In genomic region chr1:234337233-234337632, GRCh38 we compare ENCODE assay signal across 23 cellular contexts. TPM values are rescaled to one million over a fixed set of nuclear protein-coding genes. Genes with fewer than 3 reads are reported as not detected.
DNase-seq lines count a peak whose midpoint lies in the region; ATAC-seq, FAIRE-seq and TF ChIP-seq lines count a peak whose summit lies in the region.
"Had no signal": no experiment of that assay in that cellular context is flagged by ENCODE, and none has a peak within 500 bp of the region (broad histone marks: within the 10 kb centered on the region; RNA-seq: fewer than 3 reads in every experiment).

No MANE protein-coding gene starts in this region.

- ATAC-seq in GM12878 (no peak), GM18861 (IDR thresholded peaks at IDR 0.05; ENCODE audit: unreplicated experiment) (no peak)
- no peak for ATAC-seq in activated naive CD8-positive, alpha-beta T cell treated with anti-CD3 and anti-CD28 coated beads, Interleukin-2, amount 50 U/mL, for 24 hours
- ATAC-seq: A549 had no signal

- 59% methylated on average over 1 of the region's 1 CpG for WGBS in GM12878 (ENCODE audit: insufficient coverage, insufficient replicate concordance, low lambda C conversion rate, missing lambda C conversion rate)
- 92% methylated on average over 1 of the region's 1 CpG; no CpG with 5 or more reads in 1 of the 2 experiments for WGBS in endodermal cell (ENCODE audit: insufficient coverage in 1 of 2, insufficient read length in 1 of 2), 2 experiments

- H3K27me3 ChIP-seq in GM12878 (replicated peaks in 1 of 2; ENCODE audit: control insufficient read depth in 2 of 2, insufficient read depth in 2 of 2, low read length in 1 of 2), result no peaks in the 10 kb centered on the region
- no peaks in the 10 kb centered on the region for H3K27me3 ChIP-seq in endodermal cell (ENCODE audit: control insufficient read depth, insufficient read depth, low read length, poor library complexity, severe bottlenecking)
- H3K27me3 ChIP-seq: BLaER1 treated with 17β-estradiol and CSF1 and Interleukin-3, amounts not matched to agents 10 nM and 100 nM had no signal

- TF ChIP-seq CTCF in GM12878 (IDR thresholded peaks at IDR 0.05 in 2 of 3, conservative IDR thresholded peaks at IDR 0.05 in 1 of 3; ENCODE audit: control insufficient read depth in 2 of 3, extremely low read depth in 1 of 3, insufficient read depth in 1 of 3, low read depth in 3 of 3, low read length in 3 of 3), result no peak
- TF ChIP-seq CTCF in endodermal cell (conservative IDR thresholded peaks at IDR 0.05), result no peak

- H3K4me3 ChIP-seq in GM12878 (no peak overlapping the region), endodermal cell (ENCODE audit: low read length) (peak overlapping the region; percentile 20)
- H3K4me3 ChIP-seq: A549; BLaER1 treated with 17β-estradiol and CSF1 and Interleukin-3, amounts not matched to agents 10 nM and 100 nM; HAP-1 had no signal

- H3K9me3 ChIP-seq in GM12878 (replicated peaks; ENCODE audit: control insufficient read depth, insufficient read depth, low read length) (peaks cover 2% of the 10 kb centered on the region), endodermal cell (ENCODE audit: control insufficient read depth, low read length) (peaks cover 54% of the 10 kb centered on the region)
- H3K9me3 ChIP-seq: BE2C, HAP-1 had no signal

- FAIRE-seq in GM12892 (lab: Jason Lieb, UNC) (peak; percentile 33), GM12878 (lab: Jason Lieb, UNC) (peak; percentile 13)
- FAIRE-seq: A549, GM18507, H54 had no signal

- no peaks in the 10 kb centered on the region for H3K36me3 ChIP-seq in GM12878 (ENCODE audit: control insufficient read depth in 2 of 2, insufficient read depth in 2 of 2, low read length in 1 of 2)
- H3K36me3 ChIP-seq in endodermal cell (ENCODE audit: control insufficient read depth, insufficient read depth, low read length), result no peaks in the 10 kb centered on the region
- H3K36me3 ChIP-seq: BE2C; BLaER1 treated with 17β-estradiol and CSF1 and Interleukin-3, amounts not matched to agents 10 nM and 100 nM; HAP-1 had no signal

- POLR2A ChIA-PET in GM12878 (lab: Charles Lee), result no interaction called here

- intact Hi-C loops in GM12878 (cut with micrococcal nuclease; ENCODE audit: unreplicated experiment), result no loop called here

- TF ChIP-seq POLR2A in GM12892 (IDR thresholded peaks at IDR 0.05; ENCODE audit: low read depth, low read length), result no peak
- TF ChIP-seq POLR2A in GM12878 (IDR thresholded peaks at IDR 0.05; ENCODE audit: low read depth, low read length), result no peak

- H3K9ac ChIP-seq in GM12878 (ENCODE audit: control insufficient read depth, insufficient read depth, low read length) (no peak overlapping the region), endodermal cell (ENCODE audit: extremely low read depth, low read length, poor library complexity, severe bottlenecking) (no peak overlapping the region)
- H3K9ac ChIP-seq: BLaER1 treated with 17β-estradiol and CSF1 and Interleukin-3, amounts not matched to agents 10 nM and 100 nM had no signal

- DNase-seq in GM12892 (ENCODE audit: insufficient read length) (no peak), OCI-M1 (lab: John Stamatoyannopoulos, UW) (peak; percentile 24), GM12878 (ENCODE audit: low read depth, low spot score) (no peak), endodermal cell (no peak), DMS 273 treated with DMSO at 0.1 percent for 48 hours (lab: John Stamatoyannopoulos, UW) (no peak)
- DNase-seq in activated naive CD8-positive, alpha-beta T cell treated with anti-CD3 and anti-CD28 coated beads, Interleukin-2, amount 50 U/mL, for 24 hours, result no peak
- DNase-seq: 8988T; ACHN; AML-193; BE2C; Calu3; CD4-positive, alpha-beta memory T cell; COR-L47; DMS153; DND-41; GOT3 had no signal

- H2AFZ ChIP-seq in GM12878 (ENCODE audit: control insufficient read depth, low read depth, low read length), result no peak overlapping the region

- no peak overlapping the region for H3K27ac ChIP-seq in GM12878 (ENCODE audit: control insufficient read depth, insufficient read depth)
- no peak overlapping the region for H3K27ac ChIP-seq in endodermal cell (ENCODE audit: low read depth, low read length)
- H3K27ac ChIP-seq: A549; BLaER1 treated with 17β-estradiol and CSF1 and Interleukin-3, amounts not matched to agents 10 nM and 100 nM had no signal

- SMC1A ChIA-PET in GM12878 (lab: Charles Lee; ENCODE audit: uncharacterized antibody, unreplicated experiment), result interaction anchor here (0.5 to 1.3 kb wide), 3 partner anchors 10 to 256 kb away, joined by 3 to 4 read pairs (median 3); no protein-coding TSS in a partner anchor

- H3K9me3 Mint-ChIP-seq in endodermal cell, result peaks cover 58% of the 10 kb centered on the region
- peaks cover 19% of the 10 kb centered on the region for H3K9me3 Mint-ChIP-seq in activated naive CD8-positive, alpha-beta T cell treated with anti-CD3 and anti-CD28 coated beads, Interleukin-2, amount 50 U/mL, for 24 hours

- no peak for TF ChIP-seq EP300 in GM12878 (IDR thresholded peaks at IDR 0.05; ENCODE audit: borderline replicate concordance in 1 of 2, control insufficient read depth in 1 of 2, low read depth in 2 of 2, low read length in 2 of 2)

- in situ Hi-C loops in GM12878 (cut with MboI), result no loop called here

- no peak overlapping the region for H3K4me2 ChIP-seq in GM12878 (ENCODE audit: control insufficient read depth, insufficient read depth)
- H3K4me2 ChIP-seq: A549; BLaER1 treated with 17β-estradiol and CSF1 and Interleukin-3, amounts not matched to agents 10 nM and 100 nM had no signal

- RAD21 ChIA-PET in GM12878 (lab: Charles Lee; ENCODE audit: unreplicated experiment), result interaction anchor here (1.1 kb wide), 1 partner anchor 34 kb away, joined by 3 read pairs; no protein-coding TSS in a partner anchor

- H4K20me1 ChIP-seq in GM12878 (ENCODE audit: control insufficient read depth, insufficient read depth), result no peaks in the 10 kb centered on the region
- H4K20me1 ChIP-seq: BLaER1 treated with 17β-estradiol and CSF1 and Interleukin-3, amounts not matched to agents 10 nM and 100 nM had no signal

- H3K4me1 Mint-ChIP-seq in endodermal cell, result no peaks in the 10 kb centered on the region
- no peaks in the 10 kb centered on the region for H3K4me1 Mint-ChIP-seq in activated naive CD8-positive, alpha-beta T cell treated with anti-CD3 and anti-CD28 coated beads, Interleukin-2, amount 50 U/mL, for 24 hours
- H3K4me1 Mint-ChIP-seq: CD4-positive, alpha-beta memory T cell had no signal

- no peak overlapping the region for H3K4me3 Mint-ChIP-seq in endodermal cell
- H3K4me3 Mint-ChIP-seq in activated naive CD8-positive, alpha-beta T cell treated with anti-CD3 and anti-CD28 coated beads, Interleukin-2, amount 50 U/mL, for 24 hours, result no peak overlapping the region
- H3K4me3 Mint-ChIP-seq: CD14-positive monocyte; CD4-positive, alpha-beta memory T cell had no signal

- no peak overlapping the region for H3K27ac Mint-ChIP-seq in endodermal cell
- no peak overlapping the region for H3K27ac Mint-ChIP-seq in activated naive CD8-positive, alpha-beta T cell treated with anti-CD3 and anti-CD28 coated beads, Interleukin-2, amount 50 U/mL, for 24 hours
- H3K27ac Mint-ChIP-seq: CD14-positive monocyte; CD4-positive, alpha-beta memory T cell had no signal

- no peaks in the 10 kb centered on the region for H3K27me3 Mint-ChIP-seq in endodermal cell (ENCODE audit: insufficient read depth)
- H3K27me3 Mint-ChIP-seq in activated naive CD8-positive, alpha-beta T cell treated with anti-CD3 and anti-CD28 coated beads, Interleukin-2, amount 50 U/mL, for 24 hours, result no peaks in the 10 kb centered on the region

- CTCF ChIA-PET in GM12878 (lab: Yijun Ruan, JAX), result interaction anchor here (1.0 to 2.9 kb wide), 4 partner anchors 9 to 27 kb away, joined by 3 to 10 read pairs (median 6); no protein-coding TSS in a partner anchor

- H3K79me2 ChIP-seq in GM12878 (ENCODE audit: control insufficient read depth, insufficient read depth, low read length), result no peaks in the 10 kb centered on the region

- H3K4me1 ChIP-seq in GM12878 (ENCODE audit: control insufficient read depth, insufficient read depth, low read length) (no peaks in the 10 kb centered on the region), endodermal cell (ENCODE audit: control insufficient read depth, insufficient read depth, low read length) (no peaks in the 10 kb centered on the region)
- H3K4me1 ChIP-seq: A549, BE2C, HAP-1 had no signal

- BruUV-seq in GM12878 (replicated peaks; lab: Mats Ljungman, UMichigan), result no TSS peak

- peaks cover 7% of the 10 kb centered on the region for H3K36me3 Mint-ChIP-seq in endodermal cell (ENCODE audit: low read depth)
- peaks cover 8% of the 10 kb centered on the region for H3K36me3 Mint-ChIP-seq in activated naive CD8-positive, alpha-beta T cell treated with anti-CD3 and anti-CD28 coated beads, Interleukin-2, amount 50 U/mL, for 24 hours (ENCODE audit: low read depth)

- no peak for TF ChIP-seq RAD21 in GM12878 (IDR thresholded peaks at IDR 0.05; ENCODE audit: insufficient read depth, low read depth, low read length)

RNA-seq across cellular contexts. Expression of gene COA6, which starts 36.0 kb away (rescaled TPM):
- 64.0 TPM for polyA plus RNA-seq in GM12892 (2012; ENCODE audit: missing spikeins)
- 10.9 and 11.8 TPM in 2 replicates for total RNA-seq in GM12878 (2013; cell fraction: nucleolus; rRNA removed)
- total RNA-seq in GM12878 (2014; rRNA removed), result 53.7 and 56.0 TPM in 2 replicates
- total RNA-seq in GM12878 (2014; rRNA removed; fragmentation: Illumina TruSeq; extraction: Trizol), result 66.8 and 71.2 TPM in 2 replicates
- 53.3 and 57.4 TPM in 2 replicates for total RNA-seq in GM12878 (2021)
- polyA plus RNA-seq in GM12878 (2011; ENCODE audit: low read depth), result 42.5 TPM
- 54.1 and 98.8 TPM in 2 replicates for polyA plus RNA-seq in GM12878 (2011; rRNA removed)
- 33.1 and 42.0 TPM in 2 replicates for polyA plus RNA-seq in GM12878 (2011; cell fraction: cytosol; rRNA removed)
- polyA plus RNA-seq in GM12878 (2011; cell fraction: nucleus; rRNA removed), result 19.5 and 22.6 TPM in 2 replicates
- 61.8 and 73.7 TPM in 2 replicates for polyA plus RNA-seq in GM12878 (2012)
- 47.7 and 49.9 TPM in 2 replicates for polyA plus RNA-seq in GM12878 (2014; fragmentation: Illumina TruSeq; extraction: Trizol)
- polyA plus RNA-seq in GM12878 (2014; fragmentation: Nextera tagmentation; extraction: Ambion mirVana), result 100 to 1,000 TPM; 117 to 145 TPM
- polyA plus RNA-seq in GM12878 (2014; rRNA removed), result 71.7 and 79.7 TPM in 2 replicates
- 100 to 1,000 TPM; 173 to 178 TPM for polyA plus RNA-seq in GM12878 (2016; fragmentation: Nextera tagmentation; extraction: Ambion mirVana)
- polyA minus RNA-seq in GM12878 (2011; rRNA and poly(A)+ RNA removed), result 6.0 and 8.9 TPM in 2 replicates
- polyA minus RNA-seq in GM12878 (2011; cell fraction: cytosol; rRNA and poly(A)+ RNA removed), result 9.0 and 9.4 TPM in 2 replicates
- 11.4 and 15.4 TPM in 2 replicates for polyA minus RNA-seq in GM12878 (2011; cell fraction: nucleus; rRNA and poly(A)+ RNA removed)
- 10 to 100 TPM; 33.9 to 37.4 TPM for total RNA-seq in endodermal cell
- 35.8 TPM for polyA plus RNA-seq in endodermal cell (2013, experiment 1 of 2)
- 35.8 TPM for polyA plus RNA-seq in endodermal cell (2013, experiment 2 of 2)
